9 cellular contexts compared by ENCODE assay signal in the genomic region with DNA sequence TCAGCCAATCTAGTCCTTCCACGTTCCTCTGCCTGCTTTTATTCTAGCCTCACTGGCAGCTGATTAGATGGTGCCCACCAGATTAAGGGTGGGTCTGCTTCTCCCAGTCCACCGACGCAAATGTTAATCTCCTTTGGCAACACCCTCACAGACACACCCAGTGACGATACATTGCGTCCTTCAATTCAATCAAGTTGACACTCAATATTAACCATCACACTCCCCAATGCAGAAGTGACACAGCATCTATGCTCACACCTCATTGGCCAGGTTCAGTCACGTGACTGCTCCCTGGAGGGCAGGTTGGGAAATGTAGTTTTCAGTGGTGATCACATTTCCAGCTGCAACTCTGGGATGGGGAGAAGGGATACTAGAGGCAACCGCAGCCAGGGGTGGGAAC. TPM values are rescaled to one million over a fixed set of nuclear protein-coding genes. Genes with fewer than 3 reads are reported as not detected.
DNase-seq lines count a peak whose midpoint lies in the region; ATAC-seq and TF ChIP-seq lines count a peak whose summit lies in the region.
"Had no signal": no experiment of that assay in that cellular context is flagged by ENCODE, and none has a peak within 500 bp of the region (broad histone marks: within the 10 kb centered on the region; RNA-seq: fewer than 3 reads in every experiment).

No MANE protein-coding gene starts in this region.

- peak in 3 of 4 donors; percentile 40 to 58 (median 44) for ATAC-seq in heart left ventricle
- ATAC-seq in GM19023 (IDR thresholded peaks at IDR 0.05; ENCODE audit: unreplicated experiment): no peak

- H3K27me3 ChIP-seq in heart left ventricle (no peaks in the 10 kb centered on the region), left ventricle myocardium inferior (ENCODE audit: low read depth) (no peaks in the 10 kb centered on the region), testis (no peaks in the 10 kb centered on the region)
- H3K27me3 ChIP-seq: dorsolateral prefrontal cortex had no signal

- intact Hi-C loops in heart left ventricle (cut with DNase I) (no loop called here), left ventricle myocardium inferior (cut with micrococcal nuclease) (no loop called here), testis (cut with DNase I; ENCODE audit: low total_unique reads) (no loop called here)

- peak overlapping the region in 1 of 12 donors; percentile 47 for H3K27ac ChIP-seq in heart left ventricle
- no peak overlapping the region for H3K27ac ChIP-seq in left ventricle myocardium inferior (replicated peaks)
- H3K27ac ChIP-seq in testis: no peak overlapping the region
- H3K27ac ChIP-seq: dorsolateral prefrontal cortex had no signal

- WGBS in heart left ventricle, 4 donors: 78 to 84% (median 81%) methylated on average over 7 of the region's 7 CpGs
- WGBS in testis, 2 donors: 64 to 67% methylated on average over 7 of the region's 7 CpGs

- TF ChIP-seq POLR2A in heart left ventricle (IDR thresholded peaks at IDR 0.05): no peak
- no peak for TF ChIP-seq POLR2A in testis (IDR thresholded peaks at IDR 0.05)

- peaks cover 0 to 12% (median 2%) of the 10 kb centered on the region in 12 donors for H3K4me1 ChIP-seq in heart left ventricle
- H3K4me1 ChIP-seq in left ventricle myocardium inferior: peaks cover 20% of the 10 kb centered on the region
- H3K4me1 ChIP-seq in testis: peaks cover 16% of the 10 kb centered on the region

- no peak overlapping the region for H3K4me3 ChIP-seq in heart left ventricle
- no peak overlapping the region for H3K4me3 ChIP-seq in left ventricle myocardium inferior
- H3K4me3 ChIP-seq in testis: no peak overlapping the region
- H3K4me3 ChIP-seq: dorsolateral prefrontal cortex had no signal

- TF ChIP-seq CTCF in heart left ventricle (IDR thresholded peaks at IDR 0.05) (no peak), left ventricle myocardium inferior (IDR thresholded peaks at IDR 0.05; ENCODE audit: borderline replicate concordance) (no peak), testis (IDR thresholded peaks at IDR 0.05) (no peak)

- H3K9me3 ChIP-seq in heart left ventricle (peaks cover 0 to 4% (median 0%) of the 10 kb centered on the region in 12 donors), left ventricle myocardium inferior (replicated peaks) (no peaks in the 10 kb centered on the region), testis (no peaks in the 10 kb centered on the region)

- DNase-seq in heart left ventricle (no peak), left ventricle myocardium inferior (no peak), NCI-H2029 treated with DMSO at 0.1 percent for 48 hours (lab: John Stamatoyannopoulos, UW) (peak; percentile 35), dermis blood vessel endothelial cell (peak; percentile 43), testis (peak; percentile 59)
- DNase-seq in stimulated activated CD4-positive, alpha-beta T cell treated with anti-CD3 and anti-CD28 coated beads, Interleukin-4, amount 100 ng/mL, for 24 hours: no peak
- no peak for DNase-seq in effector CD4-positive, alpha-beta T cell

- no peaks in the 10 kb centered on the region for H3K36me3 ChIP-seq in heart left ventricle
- H3K36me3 ChIP-seq in left ventricle myocardium inferior: no peaks in the 10 kb centered on the region
- H3K36me3 ChIP-seq in testis (ENCODE audit: low read depth, missing control alignments): no peaks in the 10 kb centered on the region

RNA-seq across cellular contexts. Expression of gene SUSD3, which starts 13.0 kb away (rescaled TPM):
- total RNA-seq in heart left ventricle (1 to 10 TPM in 2 of 9 donors, under 1 TPM in 5, not detected in 2; 0.29 to 5.2 (median 0.56) TPM), left ventricle myocardium inferior (0.60 TPM), dermis blood vessel endothelial cell (not detected in 2 replicates), testis (100 to 1,000 TPM; 282 to 537 TPM)
- polyA plus RNA-seq in heart left ventricle (under 1 TPM in 1 of 2 donors, not detected in 1; 0.50 TPM), testis (ENCODE audit: insufficient read depth, low read depth, low replicate concordance) (172 TPM)

RNA-seq across cellular contexts. Expression of gene CARD19, which starts 24.6 kb away (rescaled TPM):
- 10 to 100 TPM; 24.2 to 46.2 (median 27.5) TPM for total RNA-seq in heart left ventricle
- 10 to 100 TPM; 38.9 to 42.7 TPM for polyA plus RNA-seq in heart left ventricle
- 35.8 TPM for total RNA-seq in left ventricle myocardium inferior
- 70.2 and 74.4 TPM in 2 replicates for total RNA-seq in dermis blood vessel endothelial cell
- total RNA-seq in testis: 100 to 1,000 TPM; 138 to 147 TPM
- polyA plus RNA-seq in testis (ENCODE audit: insufficient read depth, low read depth, low replicate concordance): 99.4 TPM

Comparison
In these comparisons a context has a peak if more than half of its experiments do, and no peak if none do; other contexts are left out.
1. DNase-seq: peak in NCI-H2029 treated with DMSO at 0.1 percent for 48 hours (single experiment), dermis blood vessel endothelial cell (single experiment) and testis (single experiment); none in heart left ventricle (0 of 5), left ventricle myocardium inferior (single experiment), stimulated activated CD4-positive, alpha-beta T cell treated with anti-CD3 and anti-CD28 coated beads, Interleukin-4, amount 100 ng/mL, for 24 hours (single experiment) and effector CD4-positive, alpha-beta T cell (single experiment).
2. RNA of gene SUSD3, which starts 13.0 kb away (total RNA-seq): 282 to 537 TPM in testis; 0.60 TPM in left ventricle myocardium inferior (single experiment), 0.29 to 5.2 TPM in heart left ventricle and not detected in dermis blood vessel endothelial cell; every median in the first group is over 10 times any median in the second.